In genomic region chr11:78101073-78101472, GRCh38 we compare ENCODE assay signal across 21 cellular contexts. TPM values are rescaled to one million over a fixed set of nuclear protein-coding genes. Genes with fewer than 3 reads are reported as not detected.
DNase-seq lines count a peak whose midpoint lies in the region; ATAC-seq and TF ChIP-seq lines count a peak whose summit lies in the region.
"Had no signal": no experiment of that assay in that cellular context is flagged by ENCODE, and none has a peak within 500 bp of the region (broad histone marks: within the 10 kb centered on the region; RNA-seq: fewer than 3 reads in every experiment).

No MANE protein-coding gene starts in this region.

- H3K9me3 ChIP-seq in tibial nerve = no peaks in the 10 kb centered on the region
- no peaks in the 10 kb centered on the region for H3K9me3 ChIP-seq in MG63
- H3K9me3 ChIP-seq: breast epithelium, mucosa of descending colon, upper lobe of right lung had no signal

- no peak overlapping the region for H3K4me3 Mint-ChIP-seq in activated CD8-positive, alpha-beta T cell treated with anti-CD3 and anti-CD28 coated beads for 36 hours
- no peak overlapping the region for H3K4me3 Mint-ChIP-seq in glutamatergic neuron (ENCODE audit: unreplicated experiment)
- H3K4me3 Mint-ChIP-seq in activated naive CD8-positive, alpha-beta T cell treated with anti-CD3 and anti-CD28 coated beads, Interleukin-2, amount 50 U/mL, for 24 hours = no peak overlapping the region
- H3K4me3 Mint-ChIP-seq: activated naive CD4-positive, alpha-beta T cell treated with anti-CD3 and anti-CD28 coated beads for 36 hours had no signal

- CTCF ChIA-PET in activated CD8-positive, alpha-beta T cell treated with anti-CD3 and anti-CD28 coated beads for 36 hours (lab: Charles Lee) = no interaction called here

- no peak for ATAC-seq in activated CD8-positive, alpha-beta T cell treated with anti-CD3 and anti-CD28 coated beads for 36 hours
- ATAC-seq in activated naive CD8-positive, alpha-beta T cell treated with anti-CD3 and anti-CD28 coated beads, Interleukin-2, amount 50 U/mL, for 24 hours = no peak
- ATAC-seq: mucosa of descending colon, upper lobe of right lung had no signal

- H3K36me3 ChIP-seq in tibial nerve (peaks cover 0 to 69% (median 0%) of the 10 kb centered on the region in 3 donors), MG63 (peaks cover 21% of the 10 kb centered on the region)
- H3K36me3 ChIP-seq: breast epithelium had no signal

- intact Hi-C loops in activated CD8-positive, alpha-beta T cell treated with anti-CD3 and anti-CD28 coated beads for 36 hours (cut with micrococcal nuclease) = no loop called here

- in situ Hi-C loops in Caki2 (cut with HindIII; ENCODE audit: low pct_unique_long_range_greater_than_20kb, low sequenced_read_pairs) = no loop called here

- H3K27ac Mint-ChIP-seq in activated CD8-positive, alpha-beta T cell treated with anti-CD3 and anti-CD28 coated beads for 36 hours = peak overlapping the region; percentile 20
- H3K27ac Mint-ChIP-seq in glutamatergic neuron (ENCODE audit: unreplicated experiment) = peak overlapping the region; percentile 67
- no peak overlapping the region for H3K27ac Mint-ChIP-seq in activated naive CD8-positive, alpha-beta T cell treated with anti-CD3 and anti-CD28 coated beads, Interleukin-2, amount 50 U/mL, for 24 hours
- H3K27ac Mint-ChIP-seq: activated naive CD4-positive, alpha-beta T cell treated with anti-CD3 and anti-CD28 coated beads for 36 hours had no signal

- H3K4me1 ChIP-seq in tibial nerve = no peaks in the 10 kb centered on the region
- H3K4me1 ChIP-seq: breast epithelium, upper lobe of right lung had no signal

- no peaks in the 10 kb centered on the region for H3K4me1 Mint-ChIP-seq in activated CD8-positive, alpha-beta T cell treated with anti-CD3 and anti-CD28 coated beads for 36 hours (ENCODE audit: low read depth)
- peaks cover 7% of the 10 kb centered on the region for H3K4me1 Mint-ChIP-seq in glutamatergic neuron (ENCODE audit: low read depth, unreplicated experiment)
- no peaks in the 10 kb centered on the region for H3K4me1 Mint-ChIP-seq in activated naive CD8-positive, alpha-beta T cell treated with anti-CD3 and anti-CD28 coated beads, Interleukin-2, amount 50 U/mL, for 24 hours

- TF ChIP-seq CTCF in activated CD8-positive, alpha-beta T cell treated with anti-CD3 and anti-CD28 coated beads for 36 hours (IDR thresholded peaks at IDR 0.05) = no peak
- TF ChIP-seq CTCF in glutamatergic neuron (IDR thresholded peaks at IDR 0.05; ENCODE audit: partially characterized antibody, unreplicated experiment) (no peak), tibial nerve (IDR thresholded peaks at IDR 0.05) (no peak)

- POLR2A ChIA-PET in activated CD8-positive, alpha-beta T cell treated with anti-CD3 and anti-CD28 coated beads for 36 hours (lab: Charles Lee) = no interaction called here

- no peak for TF ChIP-seq EP300 in tibial nerve (IDR thresholded peaks at IDR 0.05)

- no peaks in the 10 kb centered on the region for H3K9me3 Mint-ChIP-seq in activated CD8-positive, alpha-beta T cell treated with anti-CD3 and anti-CD28 coated beads for 36 hours
- H3K9me3 Mint-ChIP-seq in glutamatergic neuron (ENCODE audit: unreplicated experiment) = no peaks in the 10 kb centered on the region
- no peaks in the 10 kb centered on the region for H3K9me3 Mint-ChIP-seq in activated naive CD8-positive, alpha-beta T cell treated with anti-CD3 and anti-CD28 coated beads, Interleukin-2, amount 50 U/mL, for 24 hours
- H3K9me3 Mint-ChIP-seq: activated naive CD4-positive, alpha-beta T cell treated with anti-CD3 and anti-CD28 coated beads for 36 hours had no signal

- peak; percentile 8 for DNase-seq in Caki2 (ENCODE audit: low read depth)
- DNase-seq in NCI-H1092 treated with DMSO at 0.1 percent for 48 hours (lab: John Stamatoyannopoulos, UW) = peak; percentile 96
- no peak for DNase-seq in activated CD8-positive, alpha-beta T cell treated with anti-CD3 and anti-CD28 coated beads for 36 hours
- no peak for DNase-seq in glutamatergic neuron
- DNase-seq in tibial nerve (ENCODE audit: low spot score in 2 of 2) = no peak
- no peak for DNase-seq in activated naive CD8-positive, alpha-beta T cell treated with anti-CD3 and anti-CD28 coated beads, Interleukin-2, amount 50 U/mL, for 24 hours
- DNase-seq in MG63 = no peak
- no peak for DNase-seq in GF-D8 (lab: John Stamatoyannopoulos, UW)
- DNase-seq: activated naive CD4-positive, alpha-beta T cell treated with anti-CD3 and anti-CD28 coated beads for 36 hours; AML-193; GM23248; mucosa of descending colon; NCI-H510A treated with DMSO at 0.1 percent for 48 hours; stimulated activated CD4-positive, alpha-beta T cell treated with anti-CD3 and anti-CD28 coated beads, Interleukin-4, amount 100 ng/mL, for 24 hours; SW 1271; upper lobe of right lung had no signal

- H3K36me3 Mint-ChIP-seq in activated CD8-positive, alpha-beta T cell treated with anti-CD3 and anti-CD28 coated beads for 36 hours (ENCODE audit: low read depth) = peaks cover 39% of the 10 kb centered on the region
- H3K36me3 Mint-ChIP-seq in glutamatergic neuron (ENCODE audit: unreplicated experiment) = no peaks in the 10 kb centered on the region
- H3K36me3 Mint-ChIP-seq in activated naive CD8-positive, alpha-beta T cell treated with anti-CD3 and anti-CD28 coated beads, Interleukin-2, amount 50 U/mL, for 24 hours (ENCODE audit: low read depth) = peaks cover 38% of the 10 kb centered on the region

- H3K27me3 Mint-ChIP-seq in activated CD8-positive, alpha-beta T cell treated with anti-CD3 and anti-CD28 coated beads for 36 hours = no peaks in the 10 kb centered on the region
- no peaks in the 10 kb centered on the region for H3K27me3 Mint-ChIP-seq in glutamatergic neuron (ENCODE audit: unreplicated experiment)
- H3K27me3 Mint-ChIP-seq in activated naive CD8-positive, alpha-beta T cell treated with anti-CD3 and anti-CD28 coated beads, Interleukin-2, amount 50 U/mL, for 24 hours = no peaks in the 10 kb centered on the region

- H3K27me3 ChIP-seq in tibial nerve (no peaks in the 10 kb centered on the region), MG63 (no peaks in the 10 kb centered on the region)
- H3K27me3 ChIP-seq: breast epithelium, upper lobe of right lung had no signal

- TF ChIP-seq POLR2A in tibial nerve (IDR thresholded peaks at IDR 0.05) = no peak

- H3K4me3 ChIP-seq in tibial nerve = no peak overlapping the region
- no peak overlapping the region for H3K4me3 ChIP-seq in MG63
- H3K4me3 ChIP-seq: breast epithelium, GM23248, mucosa of descending colon, upper lobe of right lung had no signal

- no peak overlapping the region for H3K27ac ChIP-seq in tibial nerve
- H3K27ac ChIP-seq: GM23248, upper lobe of right lung had no signal

RNA-seq across cellular contexts. Expression of gene NDUFC2, which starts 21.4 kb away (rescaled TPM):
- total RNA-seq in Caki2 (2014; rRNA removed; shearing (Covaris generic); ENCODE audit: low replicate concordance) = 129 and 148 TPM in 2 replicates
- total RNA-seq in activated CD8-positive, alpha-beta T cell treated with anti-CD3 and anti-CD28 coated beads for 36 hours = 100 to 1,000 TPM; 169 to 179 TPM
- total RNA-seq in glutamatergic neuron (ENCODE audit: unreplicated experiment) (221 TPM), tibial nerve (10 to 100 TPM; 49.6 to 88.3 (median 66.3) TPM)
- total RNA-seq in MG63 (2014; rRNA removed; shearing (Covaris generic); ENCODE audit: low replicate concordance) = 77.7 and 95.3 TPM in 2 replicates

RNA-seq across cellular contexts. Expression of gene THRSP, which starts 37.4 kb away (rescaled TPM):
- total RNA-seq in Caki2 (2014; rRNA removed; shearing (Covaris generic); ENCODE audit: low replicate concordance) = not detected in 2 replicates
- not detected for total RNA-seq in activated CD8-positive, alpha-beta T cell treated with anti-CD3 and anti-CD28 coated beads for 36 hours
- total RNA-seq in glutamatergic neuron (ENCODE audit: unreplicated experiment) (not detected), tibial nerve (10 to 100 TPM in 2 of 4 donors, 1 to 10 TPM in 2; 4.0 to 22.9 (median 8.7) TPM)
- 0.63 TPM in 1 of 2 replicates, not detected in the other for total RNA-seq in MG63 (2014; rRNA removed; shearing (Covaris generic); ENCODE audit: low replicate concordance)
- total RNA-seq: activated naive CD4-positive, alpha-beta T cell treated with anti-CD3 and anti-CD28 coated beads for 36 hours; glomerular endothelial cell; GM23248; kidney epithelial cell; OCI-LY7; osteoblast; upper lobe of right lung had no signal

RNA-seq across cellular contexts. Expression of gene ALG8, which starts 38.4 kb away (rescaled TPM):
- 27.6 and 108 TPM in 2 replicates for total RNA-seq in Caki2 (2014; rRNA removed; shearing (Covaris generic); ENCODE audit: low replicate concordance)
- 10 to 100 TPM; 45.5 to 47.7 TPM for total RNA-seq in activated CD8-positive, alpha-beta T cell treated with anti-CD3 and anti-CD28 coated beads for 36 hours
- total RNA-seq in glutamatergic neuron (ENCODE audit: unreplicated experiment) = 30.3 TPM
- 10 to 100 TPM; 24.9 to 43.5 (median 32.0) TPM for total RNA-seq in tibial nerve
- 33.6 and 110 TPM in 2 replicates for total RNA-seq in MG63 (2014; rRNA removed; shearing (Covaris generic); ENCODE audit: low replicate concordance)

Comparison
In these comparisons a context has a peak if more than half of its experiments do, and no peak if none do; other contexts are left out.
1. DNase-seq: peak in Caki2 (single experiment) and NCI-H1092 treated with DMSO at 0.1 percent for 48 hours (single experiment); none in activated CD8-positive, alpha-beta T cell treated with anti-CD3 and anti-CD28 coated beads for 36 hours (single experiment), glutamatergic neuron (single experiment), tibial nerve (0 of 2), activated naive CD8-positive, alpha-beta T cell treated with anti-CD3 and anti-CD28 coated beads, Interleukin-2, amount 50 U/mL, for 24 hours (single experiment), MG63 (single experiment) and GF-D8 (single experiment).